In the genomic region with DNA sequence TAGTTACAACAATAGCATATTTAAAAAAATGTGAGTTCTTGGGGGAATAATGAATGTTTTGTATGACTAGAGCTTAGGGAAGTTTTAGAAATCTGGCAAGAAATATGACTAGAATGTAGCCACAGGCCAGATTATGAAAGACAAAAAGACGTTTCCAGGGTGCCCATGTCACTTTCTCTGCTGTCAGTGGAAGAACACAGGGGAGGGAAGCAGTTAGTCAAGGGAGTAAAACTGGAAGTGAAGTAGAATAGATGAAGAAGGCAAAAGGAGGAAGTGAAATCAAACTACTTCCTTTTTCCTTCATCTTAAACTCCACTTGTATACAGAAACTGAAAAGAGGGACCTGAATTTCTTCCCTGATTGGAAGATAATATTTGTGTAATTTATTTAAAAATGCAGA, we compare ENCODE assay signal across 7 cellular contexts.
A peak's percentile ranks its signal among the peaks of the same experiment; 100 is the strongest.
DNase-seq lines count a peak whose midpoint lies in the region; ATAC-seq and TF ChIP-seq lines count a peak whose summit lies in the region.

No MANE protein-coding gene starts in this region.

- H3K36me3 ChIP-seq in MG63 = no peaks in the 10 kb centered on the region

- peak overlapping the region; percentile 26 for H3K4me3 Mint-ChIP-seq in activated T-helper 17 cell treated with anti-CD3 and anti-CD28 coated beads, Interleukin-2, amount 50 U/mL, for 72 hours
- H3K4me3 Mint-ChIP-seq in type B pancreatic cell = peak overlapping the region; percentile 32

- ATAC-seq in GM19397 (IDR thresholded peaks at IDR 0.05; ENCODE audit: unreplicated experiment) (peak; percentile 68), HG03135 (IDR thresholded peaks at IDR 0.05; ENCODE audit: unreplicated experiment) (peak; percentile 83), HG03045 (IDR thresholded peaks at IDR 0.05; ENCODE audit: unreplicated experiment) (no peak)
- no peak for ATAC-seq in activated T-helper 17 cell treated with anti-CD3 and anti-CD28 coated beads, Interleukin-2, amount 50 U/mL, for 72 hours (replicated peaks)

- H3K27me3 ChIP-seq in MG63 = no peaks in the 10 kb centered on the region

- H3K9me3 ChIP-seq in MG63 = peaks cover 10% of the 10 kb centered on the region; the same call in 1 of the 2 replicates

- no peak overlapping the region for H3K4me3 ChIP-seq in MG63

- DNase-seq in type B pancreatic cell (ENCODE audit: extremely low spot score, unreplicated experiment) (no peak), HCEC 1CT (no peak), MG63 (no peak)

- peaks cover 11% of the 10 kb centered on the region for H3K9me3 Mint-ChIP-seq in activated T-helper 17 cell treated with anti-CD3 and anti-CD28 coated beads, Interleukin-2, amount 50 U/mL, for 72 hours
- peaks cover 7% of the 10 kb centered on the region for H3K9me3 Mint-ChIP-seq in type B pancreatic cell

- TF ChIP-seq CTCF in type B pancreatic cell (conservative IDR thresholded peaks at IDR 0.05) = no peak

- H3K4me1 Mint-ChIP-seq in activated T-helper 17 cell treated with anti-CD3 and anti-CD28 coated beads, Interleukin-2, amount 50 U/mL, for 72 hours = no peaks in the 10 kb centered on the region
- H3K4me1 Mint-ChIP-seq in type B pancreatic cell (ENCODE audit: unreplicated experiment) = no peaks in the 10 kb centered on the region

- H3K27ac Mint-ChIP-seq in activated T-helper 17 cell treated with anti-CD3 and anti-CD28 coated beads, Interleukin-2, amount 50 U/mL, for 72 hours = no peak overlapping the region
- no peak overlapping the region for H3K27ac Mint-ChIP-seq in type B pancreatic cell

- H3K36me3 Mint-ChIP-seq in activated T-helper 17 cell treated with anti-CD3 and anti-CD28 coated beads, Interleukin-2, amount 50 U/mL, for 72 hours (ENCODE audit: low read depth) = no peaks in the 10 kb centered on the region
- H3K36me3 Mint-ChIP-seq in type B pancreatic cell = peaks cover 8% of the 10 kb centered on the region

- H3K27me3 Mint-ChIP-seq in activated T-helper 17 cell treated with anti-CD3 and anti-CD28 coated beads, Interleukin-2, amount 50 U/mL, for 72 hours = no peaks in the 10 kb centered on the region
- no peaks in the 10 kb centered on the region for H3K27me3 Mint-ChIP-seq in type B pancreatic cell

Comparison
In these comparisons a context has a peak if more than half of its experiments do, and no peak if none do; other contexts are left out.
1. ATAC-seq: peak in GM19397 (single experiment) and HG03135 (single experiment); none in activated T-helper 17 cell treated with anti-CD3 and anti-CD28 coated beads, Interleukin-2, amount 50 U/mL, for 72 hours (single experiment) and HG03045 (single experiment).